In the genomic region with DNA sequence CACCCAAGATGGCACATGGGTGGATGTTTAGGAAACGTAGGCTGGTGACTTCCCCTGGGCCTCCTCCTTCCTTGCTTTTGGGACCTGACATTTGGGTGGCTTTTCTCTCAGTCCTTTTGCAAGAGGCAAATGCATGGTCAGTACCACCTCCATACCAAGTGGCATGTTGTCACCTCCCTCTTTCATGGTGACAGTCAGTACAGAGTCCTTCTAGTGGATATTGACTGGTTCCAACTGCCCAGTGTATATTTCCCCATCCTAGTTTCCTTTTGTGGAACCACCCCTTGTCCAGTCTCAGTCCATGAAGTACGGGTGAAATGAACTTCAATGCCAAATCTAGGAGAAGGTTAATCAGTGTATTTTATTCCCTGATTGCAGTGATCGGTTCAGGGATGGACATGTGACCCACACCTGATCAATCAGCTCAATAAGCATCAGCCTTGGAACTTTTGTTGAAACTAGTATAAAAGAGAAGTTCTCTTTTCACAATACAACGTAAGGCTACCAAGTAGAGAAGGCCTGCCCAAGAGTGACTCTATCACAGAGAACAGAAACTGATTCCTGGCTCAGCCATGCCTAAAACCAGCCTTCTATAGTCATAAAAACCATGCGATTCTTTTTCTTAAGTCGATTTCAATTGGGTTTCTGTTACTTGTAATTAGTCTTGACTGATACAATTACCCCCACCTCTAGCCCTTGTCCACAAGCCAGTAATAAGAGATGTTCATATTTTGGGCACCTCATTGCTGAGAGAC, we compare ENCODE assay signal across 13 cellular contexts.
DNase-seq lines count a peak whose midpoint lies in the region; ATAC-seq, FAIRE-seq and TF ChIP-seq lines count a peak whose summit lies in the region.
"Had no signal": no experiment of that assay in that cellular context is flagged by ENCODE, and none has a peak within 500 bp of the region (broad histone marks: within the 10 kb centered on the region; RNA-seq: fewer than 3 reads in every experiment).

No MANE protein-coding gene starts in this region.

- no peak for TF ChIP-seq CTCF in left ventricle myocardium inferior (IDR thresholded peaks at IDR 0.05; ENCODE audit: borderline replicate concordance)

- DNase-seq in GM19239 (ENCODE audit: insufficient read length, low spot score) (peak; percentile 15), NCI-H774 (lab: John Stamatoyannopoulos, UW) (no peak), left ventricle myocardium inferior (no peak), NCI-H1417 treated with DMSO at 0.1 percent for 48 hours (lab: John Stamatoyannopoulos, UW) (no peak)
- no peak for DNase-seq in stimulated activated effector memory CD8-positive, alpha-beta T cell treated with anti-CD3 and anti-CD28 coated beads, Interleukin-12 subunit alpha, Interleukin-12 subunit beta, amount 100 ng/mL, for 72 hours (ENCODE audit: low spot score in 2 of 2)
- DNase-seq: DMS 273 treated with DMSO at 0.1 percent for 48 hours; esophagus squamous epithelium; GM23248; Karpas-422; stimulated activated CD4-positive, alpha-beta T cell treated with anti-CD3 and anti-CD28 coated beads, Interleukin-2, amount 100 ng/mL, for 24 hours had no signal

- no peak overlapping the region for H3K27ac ChIP-seq in left ventricle myocardium inferior (replicated peaks)
- H3K27ac ChIP-seq: esophagus squamous epithelium, GM23248 had no signal

- peak; percentile 93 for FAIRE-seq in GM19239 (lab: Jason Lieb, UNC)
- FAIRE-seq: keratinocyte had no signal

- H3K4me1 ChIP-seq in left ventricle myocardium inferior: peaks cover 18% of the 10 kb centered on the region

- peaks cover 8% of the 10 kb centered on the region for H3K4me1 Mint-ChIP-seq in stimulated activated effector memory CD8-positive, alpha-beta T cell treated with anti-CD3 and anti-CD28 coated beads, Interleukin-12 subunit alpha, Interleukin-12 subunit beta, amount 100 ng/mL, for 72 hours

- H3K9me3 ChIP-seq in left ventricle myocardium inferior (replicated peaks): no peaks in the 10 kb centered on the region
- H3K9me3 ChIP-seq: esophagus squamous epithelium had no signal

- H3K27me3 ChIP-seq in left ventricle myocardium inferior (ENCODE audit: low read depth): no peaks in the 10 kb centered on the region
- H3K27me3 ChIP-seq: esophagus squamous epithelium had no signal

- no peak overlapping the region for H3K27ac Mint-ChIP-seq in stimulated activated effector memory CD8-positive, alpha-beta T cell treated with anti-CD3 and anti-CD28 coated beads, Interleukin-12 subunit alpha, Interleukin-12 subunit beta, amount 100 ng/mL, for 72 hours

- ATAC-seq in HG02588 (IDR thresholded peaks at IDR 0.05; ENCODE audit: unreplicated experiment) (peak; percentile 99), HG03354 (IDR thresholded peaks at IDR 0.05; ENCODE audit: poor library complexity, severe bottlenecking, unreplicated experiment) (peak; percentile 99)
- ATAC-seq in stimulated activated effector memory CD8-positive, alpha-beta T cell treated with anti-CD3 and anti-CD28 coated beads, Interleukin-12 subunit alpha, Interleukin-12 subunit beta, amount 100 ng/mL, for 72 hours: peak; percentile 51

- no peaks in the 10 kb centered on the region for H3K36me3 Mint-ChIP-seq in stimulated activated effector memory CD8-positive, alpha-beta T cell treated with anti-CD3 and anti-CD28 coated beads, Interleukin-12 subunit alpha, Interleukin-12 subunit beta, amount 100 ng/mL, for 72 hours

- H3K4me3 Mint-ChIP-seq in stimulated activated effector memory CD8-positive, alpha-beta T cell treated with anti-CD3 and anti-CD28 coated beads, Interleukin-12 subunit alpha, Interleukin-12 subunit beta, amount 100 ng/mL, for 72 hours: no peak overlapping the region

- no peaks in the 10 kb centered on the region for H3K36me3 ChIP-seq in left ventricle myocardium inferior
- H3K36me3 ChIP-seq: esophagus squamous epithelium had no signal

- H3K9me3 Mint-ChIP-seq in stimulated activated effector memory CD8-positive, alpha-beta T cell treated with anti-CD3 and anti-CD28 coated beads, Interleukin-12 subunit alpha, Interleukin-12 subunit beta, amount 100 ng/mL, for 72 hours: no peaks in the 10 kb centered on the region

- no peak overlapping the region for H3K4me3 ChIP-seq in left ventricle myocardium inferior
- H3K4me3 ChIP-seq: esophagus squamous epithelium, GM23248 had no signal

- intact Hi-C loops in left ventricle myocardium inferior (cut with micrococcal nuclease): no loop called here
